ENCODE assay signal across 21 cellular contexts in the genomic region with DNA sequence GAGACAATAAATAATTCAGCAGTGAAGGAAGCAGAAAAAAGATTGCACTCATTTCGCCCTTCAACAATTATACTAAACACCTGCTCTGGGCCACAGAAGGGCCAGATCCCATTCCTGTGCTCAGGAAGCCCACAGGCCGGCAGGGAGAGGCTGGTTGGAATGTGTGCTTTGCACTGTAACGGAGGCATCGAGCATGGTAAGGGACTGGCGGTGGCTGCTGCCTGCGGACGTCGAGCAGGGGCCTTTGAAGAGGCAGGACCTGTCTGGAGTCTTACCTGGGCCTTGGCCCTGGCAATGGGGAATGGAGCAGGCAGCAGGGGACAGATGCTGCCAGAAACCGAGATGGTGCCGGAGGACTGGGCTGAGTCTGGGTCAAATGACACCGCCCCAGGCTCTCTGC.
"Had no signal": no experiment of that assay in that cellular context is flagged by ENCODE, and none has a peak within 500 bp of the region (broad histone marks: within the 10 kb centered on the region; RNA-seq: fewer than 3 reads in every experiment).

No MANE protein-coding gene starts in this region.

- H3K27ac ChIP-seq: coronary artery, esophagus muscularis mucosa, foreskin keratinocyte, gastroesophageal sphincter, heart right ventricle, left lung, lower lobe of right lung had no signal

- H3K36me3 ChIP-seq: esophagus muscularis mucosa, gastroesophageal sphincter, heart right ventricle, left lung, lower lobe of right lung had no signal

- H3K9me3 Mint-ChIP-seq: mesothelial cell of epicardium had no signal

- DNase-seq: dermis blood vessel endothelial cell; dorsolateral prefrontal cortex; effector CD4-positive, alpha-beta T cell; effector memory CD4-positive, alpha-beta T cell; foreskin keratinocyte; head of caudate nucleus; heart right ventricle; hippocampal formation; kidney; kidney glomerular epithelial cell; left colon; left lung; left ventricle myocardium superior; lower lobe of right lung; mesenchymal stem cell; mucosa of descending colon; naive B cell had no signal

- H3K4me3 ChIP-seq: coronary artery, dorsolateral prefrontal cortex, esophagus muscularis mucosa, gastroesophageal sphincter, heart right ventricle, left lung, lower lobe of right lung, mucosa of descending colon had no signal

- H3K27me3 ChIP-seq: dorsolateral prefrontal cortex, left lung had no signal

- H3K4me3 Mint-ChIP-seq: mesothelial cell of epicardium had no signal

- H3K4me1 ChIP-seq: foreskin keratinocyte had no signal

- H3K9me3 ChIP-seq: esophagus muscularis mucosa, gastroesophageal sphincter, heart right ventricle, left lung, lower lobe of right lung, mucosa of descending colon had no signal

- H3K27ac Mint-ChIP-seq: mesothelial cell of epicardium, naive B cell had no signal

- H3K4me1 Mint-ChIP-seq: naive B cell had no signal

- H3K36me3 Mint-ChIP-seq: mesothelial cell of epicardium, naive B cell had no signal

- ATAC-seq: foreskin keratinocyte, gastroesophageal sphincter, heart right ventricle, left colon, left lung, left ventricle myocardium superior, lower lobe of right lung, mucosa of descending colon had no signal
